ENCODE assay signal across 28 cellular contexts in the genomic region with DNA sequence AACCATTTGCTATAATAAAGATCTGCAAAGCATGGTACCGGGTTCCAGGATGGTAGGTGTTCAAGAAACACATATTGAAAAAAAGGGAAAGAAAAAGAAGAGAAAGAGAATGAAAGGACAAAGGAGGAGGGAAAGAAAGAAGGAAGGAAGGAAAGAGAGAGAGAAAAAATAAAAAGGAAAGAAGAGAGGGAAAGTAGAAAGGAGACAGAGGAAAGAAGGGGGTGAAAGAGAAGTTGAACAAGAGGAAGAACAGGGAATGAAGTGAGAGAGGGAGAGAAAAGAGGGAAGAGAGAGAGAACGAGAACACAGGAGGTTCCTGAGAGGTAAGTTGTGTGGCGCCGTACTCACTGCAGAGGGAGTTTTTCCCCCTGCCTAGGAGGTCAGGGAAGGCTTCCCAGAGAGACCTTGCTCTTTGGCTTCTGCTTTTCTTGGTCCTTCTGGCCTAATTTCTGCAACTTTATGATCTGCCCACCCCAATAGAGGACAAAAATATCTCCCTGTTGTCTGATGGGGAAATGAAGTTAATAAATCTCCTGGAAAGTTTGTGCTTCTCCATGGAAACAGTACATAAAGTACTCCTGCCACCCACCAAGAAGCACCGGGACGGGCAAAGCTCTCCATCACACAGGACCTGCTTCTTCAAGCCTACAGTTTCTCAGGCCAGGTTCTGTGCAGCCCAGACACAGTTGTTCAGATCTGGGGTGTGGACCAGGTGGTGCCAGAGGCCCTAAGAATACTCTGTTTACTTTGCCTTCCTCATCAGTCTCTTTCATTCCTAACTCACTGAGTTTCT.
"Had no signal": no experiment of that assay in that cellular context is flagged by ENCODE, and none has a peak within 500 bp of the region (broad histone marks: within the 10 kb centered on the region; RNA-seq: fewer than 3 reads in every experiment).

No MANE protein-coding gene starts in this region.

- H3K4me1 ChIP-seq: breast epithelium, colonic mucosa had no signal

- H3K27ac Mint-ChIP-seq: activated CD4-positive, alpha-beta T cell treated with anti-CD3 and anti-CD28 coated beads, Interleukin-2, amount 10 ng/mL, durations not matched to agents 7 days and 5 days; activated CD8-positive, alpha-beta memory T cell treated with anti-CD3 and anti-CD28 coated beads, Interleukin-2, amount 10 ng/mL, durations not matched to agents 7 days and 5 days; activated CD8-positive, alpha-beta T cell treated with anti-CD3 and anti-CD28 coated beads for 36 hours; activated naive CD4-positive, alpha-beta T cell treated with anti-CD3 and anti-CD28 coated beads, Interleukin-2, amount 10 ng/mL, durations not matched to agents 7 days and 5 days; effector memory CD8-positive, alpha-beta T cell; mesothelial cell of epicardium; stimulated activated naive CD8-positive, alpha-beta T cell treated with anti-CD3 and anti-CD28 coated beads, Interleukin-15, Interleukin-2, amounts not matched to agents 100 ng/mL and 50 ng/mL, for 24 hours; T-helper 2 cell treated with Interferon-gamma antibody and Interleukin-4, amounts not matched to agents 5 μg/mL and 100 μg/mL, for 36 hours had no signal

- H3K36me3 Mint-ChIP-seq: activated CD8-positive, alpha-beta memory T cell treated with anti-CD3 and anti-CD28 coated beads, Interleukin-2, amount 10 ng/mL, durations not matched to agents 7 days and 5 days; activated naive CD4-positive, alpha-beta T cell treated with anti-CD3 and anti-CD28 coated beads, Interleukin-2, amount 10 ng/mL, durations not matched to agents 7 days and 5 days; naive thymus-derived CD8-positive, alpha-beta T cell had no signal

- H3K4me1 Mint-ChIP-seq: activated CD4-positive, alpha-beta T cell treated with anti-CD3 and anti-CD28 coated beads, Interleukin-2, amount 10 ng/mL, durations not matched to agents 7 days and 5 days; activated CD8-positive, alpha-beta memory T cell treated with anti-CD3 and anti-CD28 coated beads, Interleukin-2, amount 10 ng/mL, durations not matched to agents 7 days and 5 days; activated naive CD4-positive, alpha-beta T cell treated with anti-CD3 and anti-CD28 coated beads, Interleukin-2, amount 10 ng/mL, durations not matched to agents 7 days and 5 days; central memory CD8-positive, alpha-beta T cell; naive thymus-derived CD8-positive, alpha-beta T cell had no signal

- H3K27ac ChIP-seq: breast epithelium, colonic mucosa, dorsolateral prefrontal cortex, psoas muscle, uterus, VCaP had no signal

- H3K36me3 ChIP-seq: breast epithelium, colonic mucosa, transverse colon, uterus had no signal

- H3K27me3 ChIP-seq: breast epithelium, colonic mucosa, transverse colon, uterus had no signal

- DNase-seq: activated CD4-positive, alpha-beta T cell treated with anti-CD3 and anti-CD28 coated beads, Interleukin-2, amount 10 ng/mL, durations not matched to agents 7 days and 5 days; activated CD4-positive, CD25-positive, alpha-beta regulatory T cell treated with anti-CD3 and anti-CD28 coated beads, Interleukin-2, amount 50 U/mL, for 72 hours; activated CD8-positive, alpha-beta memory T cell treated with anti-CD3 and anti-CD28 coated beads, Interleukin-2, amount 10 ng/mL, durations not matched to agents 7 days and 5 days; activated CD8-positive, alpha-beta T cell treated with anti-CD3 and anti-CD28 coated beads for 36 hours; activated effector memory CD4-positive, alpha-beta T cell treated with anti-CD3 and anti-CD28 coated beads, Interleukin-2, amount 50 U/mL, for 16 hours; activated naive CD4-positive, alpha-beta T cell treated with anti-CD3 and anti-CD28 coated beads, Interleukin-2, amount 10 ng/mL, durations not matched to agents 7 days and 5 days; activated T-cell treated with anti-CD3 and anti-CD28 coated beads for 4 hours; colonic mucosa; dorsolateral prefrontal cortex; effector memory CD8-positive, alpha-beta T cell; foreskin melanocyte; kidney; naive thymus-derived CD8-positive, alpha-beta T cell; psoas muscle; right cardiac atrium; stimulated activated CD4-positive, alpha-beta T cell treated with anti-CD3 and anti-CD28 coated beads, Interleukin-12 subunit alpha, Interleukin-12 subunit beta, amount 100 ng/mL, for 4 hours; stimulated activated CD4-positive, alpha-beta T cell treated with anti-CD3 and anti-CD28 coated beads, Interleukin-4, amount 100 ng/mL, for 4 hours; substantia nigra; transverse colon; uterus had no signal

- H3K4me3 ChIP-seq: breast epithelium, colonic mucosa, dorsolateral prefrontal cortex, psoas muscle, transverse colon, uterus had no signal

- H3K9me3 ChIP-seq: breast epithelium, colonic mucosa, psoas muscle, transverse colon, uterus had no signal

- ATAC-seq: activated CD8-positive, alpha-beta memory T cell treated with anti-CD3 and anti-CD28 coated beads, Interleukin-2, amount 10 ng/mL, durations not matched to agents 7 days and 5 days; activated CD8-positive, alpha-beta T cell treated with anti-CD3 and anti-CD28 coated beads for 36 hours; effector memory CD8-positive, alpha-beta T cell; esophagus mucosa; left lobe of liver; naive thymus-derived CD8-positive, alpha-beta T cell; psoas muscle; right cardiac atrium had no signal

- H3K9me3 Mint-ChIP-seq: activated CD4-positive, alpha-beta T cell treated with anti-CD3 and anti-CD28 coated beads, Interleukin-2, amount 10 ng/mL, durations not matched to agents 7 days and 5 days; activated CD8-positive, alpha-beta T cell treated with anti-CD3 and anti-CD28 coated beads for 36 hours; activated naive CD4-positive, alpha-beta T cell treated with anti-CD3 and anti-CD28 coated beads, Interleukin-2, amount 10 ng/mL, durations not matched to agents 7 days and 5 days; central memory CD8-positive, alpha-beta T cell; effector memory CD8-positive, alpha-beta T cell; mesothelial cell of epicardium; stimulated activated naive CD8-positive, alpha-beta T cell treated with anti-CD3 and anti-CD28 coated beads, Interleukin-15, Interleukin-2, amounts not matched to agents 100 ng/mL and 50 ng/mL, for 24 hours; T-helper 2 cell treated with Interferon-gamma antibody and Interleukin-4, amounts not matched to agents 5 μg/mL and 100 μg/mL, for 36 hours had no signal

- H3K4me3 Mint-ChIP-seq: activated CD4-positive, alpha-beta T cell treated with anti-CD3 and anti-CD28 coated beads, Interleukin-2, amount 10 ng/mL, durations not matched to agents 7 days and 5 days; activated CD8-positive, alpha-beta memory T cell treated with anti-CD3 and anti-CD28 coated beads, Interleukin-2, amount 10 ng/mL, durations not matched to agents 7 days and 5 days; activated CD8-positive, alpha-beta T cell treated with anti-CD3 and anti-CD28 coated beads for 36 hours; activated naive CD4-positive, alpha-beta T cell treated with anti-CD3 and anti-CD28 coated beads, Interleukin-2, amount 10 ng/mL, durations not matched to agents 7 days and 5 days; central memory CD8-positive, alpha-beta T cell; effector memory CD8-positive, alpha-beta T cell; mesothelial cell of epicardium; naive thymus-derived CD8-positive, alpha-beta T cell; stimulated activated naive CD8-positive, alpha-beta T cell treated with anti-CD3 and anti-CD28 coated beads, Interleukin-15, Interleukin-2, amounts not matched to agents 100 ng/mL and 50 ng/mL, for 24 hours; T-helper 2 cell treated with Interferon-gamma antibody and Interleukin-4, amounts not matched to agents 5 μg/mL and 100 μg/mL, for 36 hours had no signal
